Comparison of ENCODE assay signal across 1 cellular context in the genomic region with DNA sequence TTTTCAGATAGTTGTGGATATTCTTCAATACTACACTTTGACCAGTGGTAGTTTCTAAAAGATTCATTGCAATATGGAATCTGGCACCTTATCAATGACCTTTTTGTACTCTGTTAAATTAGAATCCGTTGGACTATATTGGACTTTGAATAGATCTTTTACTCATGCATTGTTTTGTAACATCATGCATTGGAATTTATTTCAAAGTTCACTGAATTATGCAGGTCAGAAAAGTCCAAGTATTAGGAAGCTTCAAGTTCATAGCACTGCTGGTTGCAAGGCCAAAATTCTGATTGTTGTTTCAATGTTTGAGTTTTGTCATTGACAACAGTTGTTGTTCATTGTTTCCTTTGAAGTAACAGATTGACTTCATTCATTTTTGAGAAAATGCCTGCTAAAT.
TF ChIP-seq lines count a peak whose summit lies in the region.

No MANE protein-coding gene starts in this region.

TF ChIP-seq in liver, 16 proteins besides CTCF, POLR2A, EP300 and RAD21 (continued from another document):
- TF ChIP-seq, protein P1, sequence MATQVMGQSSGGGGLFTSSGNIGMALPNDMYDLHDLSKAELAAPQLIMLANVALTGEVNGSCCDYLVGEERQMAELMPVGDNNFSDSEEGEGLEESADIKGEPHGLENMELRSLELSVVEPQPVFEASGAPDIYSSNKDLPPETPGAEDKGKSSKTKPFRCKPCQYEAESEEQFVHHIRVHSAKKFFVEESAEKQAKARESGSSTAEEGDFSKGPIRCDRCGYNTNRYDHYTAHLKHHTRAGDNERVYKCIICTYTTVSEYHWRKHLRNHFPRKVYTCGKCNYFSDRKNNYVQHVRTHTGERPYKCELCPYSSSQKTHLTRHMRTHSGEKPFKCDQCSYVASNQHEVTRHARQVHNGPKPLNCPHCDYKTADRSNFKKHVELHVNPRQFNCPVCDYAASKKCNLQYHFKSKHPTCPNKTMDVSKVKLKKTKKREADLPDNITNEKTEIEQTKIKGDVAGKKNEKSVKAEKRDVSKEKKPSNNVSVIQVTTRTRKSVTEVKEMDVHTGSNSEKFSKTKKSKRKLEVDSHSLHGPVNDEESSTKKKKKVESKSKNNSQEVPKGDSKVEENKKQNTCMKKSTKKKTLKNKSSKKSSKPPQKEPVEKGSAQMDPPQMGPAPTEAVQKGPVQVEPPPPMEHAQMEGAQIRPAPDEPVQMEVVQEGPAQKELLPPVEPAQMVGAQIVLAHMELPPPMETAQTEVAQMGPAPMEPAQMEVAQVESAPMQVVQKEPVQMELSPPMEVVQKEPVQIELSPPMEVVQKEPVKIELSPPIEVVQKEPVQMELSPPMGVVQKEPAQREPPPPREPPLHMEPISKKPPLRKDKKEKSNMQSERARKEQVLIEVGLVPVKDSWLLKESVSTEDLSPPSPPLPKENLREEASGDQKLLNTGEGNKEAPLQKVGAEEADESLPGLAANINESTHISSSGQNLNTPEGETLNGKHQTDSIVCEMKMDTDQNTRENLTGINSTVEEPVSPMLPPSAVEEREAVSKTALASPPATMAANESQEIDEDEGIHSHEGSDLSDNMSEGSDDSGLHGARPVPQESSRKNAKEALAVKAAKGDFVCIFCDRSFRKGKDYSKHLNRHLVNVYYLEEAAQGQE (IDR thresholded peaks at IDR 0.05) = peak; percentile 27
- TF ChIP-seq NR2F2 (IDR thresholded peaks at IDR 0.05) (peak; percentile 46), FOXA2 (IDR thresholded peaks at IDR 0.05) (no peak), SP1 (IDR thresholded peaks at IDR 0.05) (peak; percentile 80), EGR1 (IDR thresholded peaks at IDR 0.05; ENCODE audit: low read depth in 2 of 2) (no peak), TAF1 (conservative IDR thresholded peaks at IDR 0.05) (no peak), HNF4A (conservative IDR thresholded peaks at IDR 0.05) (peak; percentile 98), RXRA (IDR thresholded peaks at IDR 0.05) (peak; percentile 94 to 96), GABPA (IDR thresholded peaks at IDR 0.05 in 1 of 2, conservative IDR thresholded peaks at IDR 0.05 in 1 of 2) (peak in 1 of 2 donors; percentile 44), JUND (IDR thresholded peaks at IDR 0.05) (peak; percentile 77 to 82), FOXA1 (IDR thresholded peaks at IDR 0.05) (no peak)
- TF ChIP-seq, protein P2, sequence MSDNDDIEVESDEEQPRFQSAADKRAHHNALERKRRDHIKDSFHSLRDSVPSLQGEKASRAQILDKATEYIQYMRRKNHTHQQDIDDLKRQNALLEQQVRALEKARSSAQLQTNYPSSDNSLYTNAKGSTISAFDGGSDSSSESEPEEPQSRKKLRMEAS (IDR thresholded peaks at IDR 0.05) = peak; percentile 50
- TF ChIP-seq, protein P3, sequence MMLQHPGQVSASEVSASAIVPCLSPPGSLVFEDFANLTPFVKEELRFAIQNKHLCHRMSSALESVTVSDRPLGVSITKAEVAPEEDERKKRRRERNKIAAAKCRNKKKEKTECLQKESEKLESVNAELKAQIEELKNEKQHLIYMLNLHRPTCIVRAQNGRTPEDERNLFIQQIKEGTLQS (IDR thresholded peaks at IDR 0.05) = peak; percentile 68
